8 cellular contexts compared by ENCODE assay signal in genomic region chr21:26846036-26846931, GRCh38. TPM values are rescaled to one million over a fixed set of nuclear protein-coding genes. Genes with fewer than 3 reads are reported as not detected.
DNase-seq lines count a peak whose midpoint lies in the region; ATAC-seq and TF ChIP-seq lines count a peak whose summit lies in the region.

No MANE protein-coding gene starts in this region.

- H3F3A ChIP-seq in PC-3 (ENCODE audit: low read length, unreplicated experiment): no peaks in the 10 kb centered on the region

- peak overlapping the region; percentile 78 for H3K4me3 ChIP-seq in PC-3 (ENCODE audit: low read length)
- H3K4me3 ChIP-seq in coronary artery: peak overlapping the region; percentile 91
- peak overlapping the region; percentile 83 for H3K4me3 ChIP-seq in kidney epithelial cell (ENCODE audit: low read depth, low read length)
- peak overlapping the region; percentile 55 to 68 (median 59) for H3K4me3 ChIP-seq in skin epidermis

- H3K9me2 ChIP-seq in PC-3 (replicated peaks; ENCODE audit: low read length): no peaks in the 10 kb centered on the region

- H3K27ac ChIP-seq in PC-3 (ENCODE audit: low read length): peak overlapping the region; percentile 40
- peak overlapping the region; percentile 95 to 97 for H3K27ac ChIP-seq in coronary artery
- H3K27ac ChIP-seq in skin epidermis: peak overlapping the region; percentile 42 to 92 (median 78)

- no peaks in the 10 kb centered on the region for H3K9me3 ChIP-seq in PC-3 (ENCODE audit: low read length)

- H3K9ac ChIP-seq in PC-3 (ENCODE audit: low read length): peak overlapping the region; percentile 64

- H2AFZ ChIP-seq in PC-3 (ENCODE audit: low read length): peak overlapping the region; percentile 86

- ATAC-seq in PC-3 (peak; percentile 19), HG03196 (IDR thresholded peaks at IDR 0.05; ENCODE audit: unreplicated experiment) (no peak)

- peaks cover 20% of the 10 kb centered on the region for H3K79me2 ChIP-seq in PC-3 (ENCODE audit: low read length)

- intact Hi-C loops in PC-3 (cut with micrococcal nuclease): loop anchor here (5.0 kb wide), 2 partner anchors 1676 to 1946 kb away; no protein-coding TSS in a partner anchor

- H3K4me1 ChIP-seq in PC-3 (ENCODE audit: insufficient read depth, low read length): peaks cover 17% of the 10 kb centered on the region

- BruUV-seq in PC-3 (replicated peaks; lab: Mats Ljungman, UMichigan): no TSS peak

- CTCF ChIA-PET in PC-3 (lab: Charles Lee): no interaction called here

- H3K4me2 ChIP-seq in PC-3 (ENCODE audit: low read length): peak overlapping the region; percentile 98

- DNase-seq in NCI-H1417 (lab: John Stamatoyannopoulos, UW): peak in 2 of 3 experiments; percentile 70 to 74
- no peak for DNase-seq in NCI-H1417 treated with DMSO at 0.1 percent for 48 hours (lab: John Stamatoyannopoulos, UW)
- peak; percentile 69 for DNase-seq in PC-3
- peak; percentile 92 for DNase-seq in coronary artery (ENCODE audit: low spot score)
- DNase-seq in kidney epithelial cell (ENCODE audit: low read depth): no peak
- DNase-seq in effector CD4-positive, alpha-beta T cell: no peak

- POLR2A ChIA-PET in PC-3 (lab: Charles Lee; ENCODE audit: unreplicated experiment): no interaction called here

- no peaks in the 10 kb centered on the region for H4K20me1 ChIP-seq in PC-3 (ENCODE audit: low read length)

- no peaks in the 10 kb centered on the region for H3K27me3 ChIP-seq in PC-3 (ENCODE audit: low read length)
- no peaks in the 10 kb centered on the region for H3K27me3 ChIP-seq in kidney epithelial cell (ENCODE audit: control insufficient read depth, insufficient read depth, low read length)

- no peaks in the 10 kb centered on the region for H3K36me3 ChIP-seq in PC-3 (ENCODE audit: low read depth, low read length)
- peaks cover 3% of the 10 kb centered on the region for H3K36me3 ChIP-seq in kidney epithelial cell (ENCODE audit: control insufficient read depth, insufficient read depth, low read length)

- TF ChIP-seq CTCF in PC-3 (conservative IDR thresholded peaks at IDR 0.05; ENCODE audit: low read depth, low read length): no peak
- no peak for TF ChIP-seq CTCF in coronary artery (IDR thresholded peaks at IDR 0.05)
- TF ChIP-seq CTCF in kidney epithelial cell (IDR thresholded peaks at IDR 0.05; ENCODE audit: insufficient read depth, low read length, poor library complexity, severe bottlenecking): peak; percentile 21

RNA-seq across cellular contexts. Expression of gene ADAMTS1, which starts 1.1 kb away (rescaled TPM):
- total RNA-seq in PC-3 (2014; rRNA removed): 12.9 and 25.1 TPM in 2 replicates
- 27.1 and 32.9 TPM in 2 replicates for total RNA-seq in kidney epithelial cell

Comparison
In these comparisons a context has a peak if more than half of its experiments do, and no peak if none do; other contexts are left out.
1. DNase-seq: peak in NCI-H1417 (2 of 3), PC-3 (single experiment) and coronary artery (single experiment); none in NCI-H1417 treated with DMSO at 0.1 percent for 48 hours (single experiment), kidney epithelial cell (single experiment) and effector CD4-positive, alpha-beta T cell (single experiment).
2. H3K27ac ChIP-seq: peak in every context shown above with its lines; median percentile 96 in coronary artery; 78 in skin epidermis; 40 in PC-3.
3. Peak in every context shown above with its lines, with median percentiles within 50 percentile points of each other: H3K4me3 ChIP-seq.